Comparison of ENCODE assay signal across 27 cellular contexts in the genomic region with DNA sequence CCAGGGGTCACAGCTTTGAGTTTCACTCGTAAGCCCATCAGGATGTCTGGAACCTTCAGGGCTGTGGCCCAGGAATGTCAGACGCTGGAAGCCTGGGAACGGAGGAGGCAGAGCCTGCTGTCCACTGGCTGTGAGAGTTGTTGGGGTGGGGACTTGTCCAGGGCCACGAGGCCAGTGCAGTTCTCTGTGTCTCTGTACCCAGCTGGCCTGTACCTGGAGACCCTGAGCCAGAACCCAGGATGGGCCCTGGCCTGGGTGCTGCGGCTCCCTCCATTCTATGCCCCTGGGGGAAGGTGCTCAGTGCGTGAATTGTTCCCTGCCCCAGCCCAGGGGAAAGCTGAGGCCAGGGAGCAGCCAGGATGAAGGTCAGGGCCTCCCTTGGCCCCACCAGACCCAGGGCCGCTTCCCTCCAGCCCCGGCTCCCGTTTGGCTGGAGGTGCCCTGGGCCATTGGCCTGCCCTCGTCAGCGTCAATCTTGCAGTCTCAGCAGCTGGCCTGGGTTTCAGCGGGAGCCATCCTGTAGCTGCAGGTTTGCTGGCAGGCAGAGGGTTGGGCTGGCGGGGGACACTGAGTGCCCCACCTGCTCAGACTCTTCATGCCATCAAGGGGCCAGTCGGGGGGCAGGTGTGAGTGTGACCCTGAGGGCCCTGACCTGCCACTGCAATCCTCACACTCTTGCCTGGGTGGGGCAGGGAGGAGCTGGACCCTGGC. TPM values are rescaled to one million over a fixed set of nuclear protein-coding genes. Genes with fewer than 3 reads are reported as not detected.
DNase-seq lines count a peak whose midpoint lies in the region; ATAC-seq and TF ChIP-seq lines count a peak whose summit lies in the region.
"Had no signal": no experiment of that assay in that cellular context is flagged by ENCODE, and none has a peak within 500 bp of the region (broad histone marks: within the 10 kb centered on the region; RNA-seq: fewer than 3 reads in every experiment).

No MANE protein-coding gene starts in this region.

- H3K36me3 Mint-ChIP-seq in T-helper 17 cell (ENCODE audit: low read depth) = no peaks in the 10 kb centered on the region
- H3K36me3 Mint-ChIP-seq: T-cell had no signal

- H3K27me3 ChIP-seq in NT2/D1 (ENCODE audit: insufficient read depth, insufficient read length) (no peaks in the 10 kb centered on the region), right lobe of liver (no peaks in the 10 kb centered on the region)
- H3K27me3 ChIP-seq: SJSA1, thyroid gland had no signal

- H3K4me1 Mint-ChIP-seq in T-helper 17 cell = peaks cover 8% of the 10 kb centered on the region

- 20% methylated on average over 1 of the region's 14 CpGs for WGBS in right lobe of liver (ENCODE audit: insufficient coverage, low coverage, low lambda C conversion rate, missing lambda C conversion rate)

- H3K4me3 Mint-ChIP-seq in T-helper 17 cell = no peak overlapping the region
- H3K4me3 Mint-ChIP-seq: activated CD8-positive, alpha-beta T cell treated with anti-CD3 and anti-CD28 coated beads, Interleukin-2, amount 10 ng/mL, durations not matched to agents 7 days and 5 days; activated naive CD8-positive, alpha-beta T cell treated with anti-CD3 and anti-CD28 coated beads, Interleukin-2, amount 50 U/mL, for 24 hours; stimulated activated naive CD8-positive, alpha-beta T cell treated with anti-CD3 and anti-CD28 coated beads, Interleukin-15, Interleukin-2, amounts not matched to agents 100 ng/mL and 50 ng/mL, for 24 hours; T-cell had no signal

- H3K9ac ChIP-seq in NT2/D1 (ENCODE audit: insufficient read length, low read depth) = peak overlapping the region; percentile 56

- no peak overlapping the region for H3K27ac ChIP-seq in right lobe of liver
- H3K27ac ChIP-seq: C4-2B, neutrophil, PC-9, SJSA1, thyroid gland had no signal

- H3K4me1 ChIP-seq in NT2/D1 (ENCODE audit: insufficient read depth, insufficient read length) (peaks cover 21% of the 10 kb centered on the region), right lobe of liver (peaks cover 0 to 17% (median 6%) of the 10 kb centered on the region in 4 donors)

- no peak for ATAC-seq in T-helper 17 cell
- no peak for ATAC-seq in right lobe of liver
- ATAC-seq in sciatic nerve = no peak
- no peak for ATAC-seq in HG03457 (IDR thresholded peaks at IDR 0.05; ENCODE audit: unreplicated experiment)
- ATAC-seq in HG02642 (IDR thresholded peaks at IDR 0.05; ENCODE audit: poor library complexity, unreplicated experiment) = no peak
- ATAC-seq: activated CD4-positive, CD25-positive, alpha-beta regulatory T cell treated with anti-CD3 and anti-CD28 coated beads, Interleukin-2, amount 50 U/mL, for 24 hours; activated CD8-positive, alpha-beta T cell treated with anti-CD3 and anti-CD28 coated beads, Interleukin-2, amount 10 ng/mL, durations not matched to agents 7 days and 5 days; activated naive CD8-positive, alpha-beta T cell treated with anti-CD3 and anti-CD28 coated beads, Interleukin-2, amount 50 U/mL, for 24 hours; T-cell had no signal

- peak overlapping the region; percentile 67 for H3K27ac Mint-ChIP-seq in T-helper 17 cell
- H3K27ac Mint-ChIP-seq: activated CD8-positive, alpha-beta T cell treated with anti-CD3 and anti-CD28 coated beads, Interleukin-2, amount 10 ng/mL, durations not matched to agents 7 days and 5 days; activated naive CD8-positive, alpha-beta T cell treated with anti-CD3 and anti-CD28 coated beads, Interleukin-2, amount 50 U/mL, for 24 hours; stimulated activated naive CD8-positive, alpha-beta T cell treated with anti-CD3 and anti-CD28 coated beads, Interleukin-15, Interleukin-2, amounts not matched to agents 100 ng/mL and 50 ng/mL, for 24 hours had no signal

- no peaks in the 10 kb centered on the region for H3K36me3 ChIP-seq in NT2/D1 (ENCODE audit: insufficient read depth, insufficient read length, low read length)
- H3K36me3 ChIP-seq in right lobe of liver = no peaks in the 10 kb centered on the region
- H3K36me3 ChIP-seq: neutrophil, SJSA1, thyroid gland had no signal

- no peak overlapping the region for H3K4me3 ChIP-seq in NT2/D1 (ENCODE audit: insufficient read length, low read depth)
- no peak overlapping the region for H3K4me3 ChIP-seq in right lobe of liver
- H3K4me3 ChIP-seq: lung, PC-9, SJSA1, thyroid gland had no signal

- TF ChIP-seq POLR2A in right lobe of liver (IDR thresholded peaks at IDR 0.05) = no peak

- intact Hi-C loops in right lobe of liver (cut with DNase I) (no loop called here), sciatic nerve (cut with DNase I) (no loop called here)

- no peak for TF ChIP-seq CTCF in right lobe of liver (IDR thresholded peaks at IDR 0.05)

- peaks cover 7% of the 10 kb centered on the region for H3K27me3 Mint-ChIP-seq in T-helper 17 cell
- H3K27me3 Mint-ChIP-seq: activated naive CD8-positive, alpha-beta T cell treated with anti-CD3 and anti-CD28 coated beads, Interleukin-2, amount 50 U/mL, for 24 hours had no signal

- DNase-seq in NT2/D1 (ENCODE audit: low read depth, low spot score) (no peak), T-helper 17 cell (no peak), right lobe of liver (peak in 2 of 3 donors; percentile 60), sciatic nerve (ENCODE audit: low spot score) (peak; percentile 58), NCI-H1092 (lab: John Stamatoyannopoulos, UW) (no peak)
- DNase-seq: activated CD8-positive, alpha-beta T cell treated with anti-CD3 and anti-CD28 coated beads, Interleukin-2, amount 10 ng/mL, durations not matched to agents 7 days and 5 days; activated gamma-delta T cell; activated naive CD8-positive, alpha-beta T cell treated with anti-CD3 and anti-CD28 coated beads, Interleukin-2, amount 50 U/mL, for 24 hours; Calu3; effector CD8-positive, alpha-beta T cell; foreskin fibroblast; HCEC 1CT; hypothalamus; NCI-H1048; NCI-H1930; PC-9; stimulated activated CD4-positive, alpha-beta T cell treated with anti-CD3 and anti-CD28 coated beads, Interleukin-15, amount 100 ng/mL, for 24 hours; T-cell; thyroid gland had no signal

- H3K9me3 ChIP-seq in NT2/D1 (ENCODE audit: insufficient read depth, low read length) (no peaks in the 10 kb centered on the region), T-helper 17 cell (ENCODE audit: control insufficient read depth, low read length, poor library complexity, severe bottlenecking) (no peaks in the 10 kb centered on the region), right lobe of liver (no peaks in the 10 kb centered on the region)
- H3K9me3 ChIP-seq: neutrophil, SJSA1, thyroid gland had no signal

RNA-seq across cellular contexts. Expression of gene CALML6, which starts 0.8 kb away (rescaled TPM):
- total RNA-seq in T-helper 17 cell (under 1 TPM; 0.35 to 0.55 TPM), right lobe of liver (1 to 10 TPM in 1 of 6 experiments, under 1 TPM in 3, not detected in 2; 0.44 to 1.4 (median 0.58) TPM), sciatic nerve (0.49 TPM)
- total RNA-seq: SJSA1 had no signal

RNA-seq across cellular contexts. Expression of gene TMEM52, which starts 4.8 kb away (rescaled TPM):
- total RNA-seq in T-helper 17 cell (under 1 TPM in 1 of 2 donors, not detected in 1; 0.52 TPM), right lobe of liver (10 to 100 TPM in 1 of 6 experiments, 1 to 10 TPM in 5; 2.3 to 13.2 (median 6.0) TPM), sciatic nerve (0.80 TPM)
- total RNA-seq: thyroid gland had no signal

RNA-seq across cellular contexts. Expression of gene GNB1, which starts 23.4 kb away (rescaled TPM):
- total RNA-seq in T-helper 17 cell = 100 to 1,000 TPM; 236 to 255 TPM
- total RNA-seq in right lobe of liver = 100 to 1,000 TPM in 4 of 6 experiments, 10 to 100 TPM in 2; 85.9 to 147 (median 104) TPM
- 280 TPM for total RNA-seq in sciatic nerve

Comparison
In these comparisons a context has a peak if more than half of its experiments do, and no peak if none do; other contexts are left out.
1. DNase-seq: peak in right lobe of liver (2 of 3) and sciatic nerve (single experiment); none in NT2/D1 (single experiment), T-helper 17 cell (0 of 3) and NCI-H1092 (single experiment).